Comparison of ENCODE assay signal across 9 cellular contexts in genomic region chr9:89427621-89428221, GRCh38.
DNase-seq lines count a peak whose midpoint lies in the region; ATAC-seq and TF ChIP-seq lines count a peak whose summit lies in the region.
"Had no signal": no experiment of that assay in that cellular context is flagged by ENCODE, and none has a peak within 500 bp of the region (broad histone marks: within the 10 kb centered on the region; RNA-seq: fewer than 3 reads in every experiment).

No MANE protein-coding gene starts in this region.

- peak overlapping the region; percentile 67 for H3K18ac ChIP-seq in neuronal stem cell (ENCODE audit: low read length)

- H3K36me3 ChIP-seq in neuronal stem cell (replicated peaks in 1 of 2; ENCODE audit: control insufficient read depth in 2 of 2, insufficient read depth in 2 of 2, low read length in 2 of 2): no peaks in the 10 kb centered on the region
- H3K36me3 ChIP-seq in upper lobe of right lung: no peaks in the 10 kb centered on the region
- no peaks in the 10 kb centered on the region for H3K36me3 ChIP-seq in gastroesophageal sphincter

- H4K8ac ChIP-seq in neuronal stem cell (ENCODE audit: low read depth, low read length): no peak overlapping the region

- H3K27ac ChIP-seq in neuronal stem cell (replicated peaks; ENCODE audit: low read length) (no peak overlapping the region), upper lobe of right lung (no peak overlapping the region), gastroesophageal sphincter (no peak overlapping the region)

- WGBS in neuronal stem cell (ENCODE audit: extremely low coverage in 2 of 2, insufficient read length in 2 of 2, insufficient replicate concordance in 1 of 2), 2 donors: no CpG with 5 or more reads among the region's 17 CpGs
- no CpG with 5 or more reads among the region's 17 CpGs for WGBS in gastroesophageal sphincter (ENCODE audit: low coverage in 1 of 2), 2 donors

- peak overlapping the region; percentile 43 for H2AK5ac ChIP-seq in neuronal stem cell (ENCODE audit: low read depth, low read length)

- peak; percentile 75 for ATAC-seq in activated T-helper 17 cell treated with anti-CD3 and anti-CD28 coated beads, Interleukin-2, amount 50 U/mL, for 72 hours (replicated peaks)
- ATAC-seq in upper lobe of right lung (no peak), GM21786 (IDR thresholded peaks at IDR 0.05; ENCODE audit: unreplicated experiment) (no peak), gastroesophageal sphincter (no peak)

- H3K9me3 Mint-ChIP-seq in activated T-helper 17 cell treated with anti-CD3 and anti-CD28 coated beads, Interleukin-2, amount 50 U/mL, for 72 hours: no peaks in the 10 kb centered on the region
- no peaks in the 10 kb centered on the region for H3K9me3 Mint-ChIP-seq in mesothelial cell of epicardium

- no peak for TF ChIP-seq EP300 in gastroesophageal sphincter (IDR thresholded peaks at IDR 0.05)

- H3K9me3 ChIP-seq in neuronal stem cell (replicated peaks in 1 of 2; ENCODE audit: control insufficient read depth in 2 of 2, insufficient read depth in 1 of 2, low read depth in 1 of 2, low read length in 2 of 2): peaks cover 5 to 7% of the 10 kb centered on the region in 2 donors
- H3K9me3 ChIP-seq in upper lobe of right lung: no peaks in the 10 kb centered on the region
- no peaks in the 10 kb centered on the region for H3K9me3 ChIP-seq in gastroesophageal sphincter

- H3K14ac ChIP-seq in neuronal stem cell (ENCODE audit: low read length): no peak overlapping the region

- peak overlapping the region; percentile 19 for H3K23ac ChIP-seq in neuronal stem cell (ENCODE audit: low read depth, low read length, poor library complexity)

- peak overlapping the region; percentile 100 for H3K27ac Mint-ChIP-seq in activated T-helper 17 cell treated with anti-CD3 and anti-CD28 coated beads, Interleukin-2, amount 50 U/mL, for 72 hours
- no peak overlapping the region for H3K27ac Mint-ChIP-seq in mesothelial cell of epicardium

- peaks cover 17% of the 10 kb centered on the region for H3K79me1 ChIP-seq in neuronal stem cell (ENCODE audit: low read depth, low read length)

- H2BK5ac ChIP-seq in neuronal stem cell (ENCODE audit: low read length): peak overlapping the region; percentile 55

- H3K4me2 ChIP-seq in neuronal stem cell (ENCODE audit: insufficient read depth, low read length, poor library complexity, severe bottlenecking): no peak overlapping the region

- peaks cover 0 to 2% of the 10 kb centered on the region in 2 donors for H3K4me1 ChIP-seq in neuronal stem cell (ENCODE audit: control insufficient read depth in 2 of 2, insufficient read depth in 1 of 2, low read depth in 1 of 2, low read length in 2 of 2)
- H3K4me1 ChIP-seq in upper lobe of right lung: peaks cover 9% of the 10 kb centered on the region
- peaks cover 0 to 17% (median 0%) of the 10 kb centered on the region in 3 donors for H3K4me1 ChIP-seq in gastroesophageal sphincter

- H3K36me3 Mint-ChIP-seq in activated T-helper 17 cell treated with anti-CD3 and anti-CD28 coated beads, Interleukin-2, amount 50 U/mL, for 72 hours (ENCODE audit: low read depth): peaks cover 80% of the 10 kb centered on the region
- no peaks in the 10 kb centered on the region for H3K36me3 Mint-ChIP-seq in mesothelial cell of epicardium

- H3K4me1 Mint-ChIP-seq in activated T-helper 17 cell treated with anti-CD3 and anti-CD28 coated beads, Interleukin-2, amount 50 U/mL, for 72 hours: peaks cover 62% of the 10 kb centered on the region
- no peaks in the 10 kb centered on the region for H3K4me1 Mint-ChIP-seq in mesothelial cell of epicardium

- no peak overlapping the region for H2BK12ac ChIP-seq in neuronal stem cell (ENCODE audit: low read length)

- peak; percentile 91 for DNase-seq in NK-92 treated with Interleukin-12 subunit alpha and Interleukin-12 subunit beta, amount 100 ng/mL, for 24 hours (lab: John Stamatoyannopoulos, UW)
- DNase-seq in NK-92 (lab: John Stamatoyannopoulos, UW; ENCODE audit: unreplicated experiment) (no peak), neuronal stem cell (ENCODE audit: low spot score) (no peak), mesothelial cell of epicardium (ENCODE audit: low spot score in 2 of 2, unreplicated experiment in 2 of 2) (no peak), upper lobe of right lung (no peak)
- DNase-seq: 8988T had no signal

- H4K91ac ChIP-seq in neuronal stem cell (ENCODE audit: low read depth, low read length, poor library complexity): no peak overlapping the region

- no peak overlapping the region for H2AFZ ChIP-seq in neuronal stem cell (ENCODE audit: low read length)

- intact Hi-C loops in upper lobe of right lung (cut with DNase I): no loop called here

- H2BK15ac ChIP-seq in neuronal stem cell (ENCODE audit: low read length): no peak overlapping the region

- no peak for TF ChIP-seq POLR2A in gastroesophageal sphincter (IDR thresholded peaks at IDR 0.05)

- H3K4me3 Mint-ChIP-seq in activated T-helper 17 cell treated with anti-CD3 and anti-CD28 coated beads, Interleukin-2, amount 50 U/mL, for 72 hours: peak overlapping the region; percentile 92
- H3K4me3 Mint-ChIP-seq in mesothelial cell of epicardium: no peak overlapping the region

- no peaks in the 10 kb centered on the region for H3K27me3 Mint-ChIP-seq in activated T-helper 17 cell treated with anti-CD3 and anti-CD28 coated beads, Interleukin-2, amount 50 U/mL, for 72 hours
- H3K27me3 Mint-ChIP-seq in mesothelial cell of epicardium (ENCODE audit: low read depth): no peaks in the 10 kb centered on the region

- TF ChIP-seq CTCF in mesothelial cell of epicardium (IDR thresholded peaks at IDR 0.05; ENCODE audit: unreplicated experiment) (no peak), upper lobe of right lung (IDR thresholded peaks at IDR 0.05) (no peak), gastroesophageal sphincter (IDR thresholded peaks at IDR 0.05) (no peak)

- H3K4me3 ChIP-seq in neuronal stem cell (ENCODE audit: low read length in 2 of 2): no peak overlapping the region
- H3K4me3 ChIP-seq in upper lobe of right lung: no peak overlapping the region
- no peak overlapping the region for H3K4me3 ChIP-seq in gastroesophageal sphincter

- H3K9ac ChIP-seq in neuronal stem cell (ENCODE audit: low read depth, low read length, poor library complexity): no peak overlapping the region

- H3K27me3 ChIP-seq in neuronal stem cell (ENCODE audit: control insufficient read depth in 3 of 3, insufficient read depth in 3 of 3, low read depth in 1 of 3, low read length in 3 of 3): peaks cover 0 to 31% (median 0%) of the 10 kb centered on the region in 3 experiments
- H3K27me3 ChIP-seq in upper lobe of right lung: no peaks in the 10 kb centered on the region
- no peaks in the 10 kb centered on the region for H3K27me3 ChIP-seq in gastroesophageal sphincter

- H2BK120ac ChIP-seq in neuronal stem cell (ENCODE audit: low read depth, low read length): no peak overlapping the region

- no peak overlapping the region for H3K4ac ChIP-seq in neuronal stem cell (ENCODE audit: low read length)
